ENCODE assay signal across 17 cellular contexts in the genomic region with DNA sequence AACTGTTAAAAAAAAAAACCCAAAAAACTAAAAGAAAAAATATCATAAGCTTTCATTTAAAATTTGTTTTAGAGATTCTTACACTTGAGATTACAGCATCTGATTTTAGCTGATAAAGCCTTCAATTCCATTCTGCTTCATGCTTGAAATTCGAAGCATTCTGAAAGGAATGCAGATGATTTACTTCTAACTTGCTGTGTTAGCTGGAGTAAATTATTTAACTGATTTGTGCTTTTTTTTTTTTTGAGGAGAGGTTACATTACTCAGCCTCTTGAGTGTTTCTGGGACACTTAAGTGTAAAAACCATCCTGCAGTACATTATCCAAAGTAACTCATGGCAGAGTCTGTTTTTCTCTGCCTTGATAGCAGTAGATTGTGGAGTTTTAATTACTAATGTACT. TPM values are rescaled to one million over a fixed set of nuclear protein-coding genes. Genes with fewer than 3 reads are reported as not detected.
"Had no signal": no experiment of that assay in that cellular context is flagged by ENCODE, and none has a peak within 500 bp of the region (broad histone marks: within the 10 kb centered on the region; RNA-seq: fewer than 3 reads in every experiment).

No MANE protein-coding gene starts in this region.

- DNase-seq: colonic mucosa; dorsolateral prefrontal cortex; effector CD8-positive, alpha-beta T cell; foreskin melanocyte; immature natural killer cell; left colon; mucosa of descending colon; naive thymus-derived CD8-positive, alpha-beta T cell; posterior cingulate gyrus; right cardiac atrium; stimulated activated CD4-positive, alpha-beta T cell treated with anti-CD3 and anti-CD28 coated beads, Interleukin-2, amount 100 ng/mL, for 48 hours; stimulated activated naive CD4-positive, alpha-beta T cell treated with Interleukin-2 at 50 U/mL for 16 hours had no signal

- H3K36me3 ChIP-seq: colonic mucosa, neutrophil had no signal

- H3K4me3 ChIP-seq: colonic mucosa, dorsolateral prefrontal cortex, mucosa of descending colon, smooth muscle cell had no signal

- H3K27ac ChIP-seq: colonic mucosa, dorsolateral prefrontal cortex, neutrophil had no signal

- ATAC-seq: left colon; mucosa of descending colon; naive thymus-derived CD8-positive, alpha-beta T cell; right cardiac atrium had no signal

- FAIRE-seq: keratinocyte had no signal

- H3K9me3 ChIP-seq: colonic mucosa, neutrophil had no signal

RNA-seq across cellular contexts. Expression of a gene that starts 4.5 kb away (rescaled TPM):
- total RNA-seq: lung microvascular endothelial cell; naive thymus-derived CD8-positive, alpha-beta T cell; pulmonary artery endothelial cell had no signal
